ENCODE assay signal across 12 cellular contexts in the genomic region with DNA sequence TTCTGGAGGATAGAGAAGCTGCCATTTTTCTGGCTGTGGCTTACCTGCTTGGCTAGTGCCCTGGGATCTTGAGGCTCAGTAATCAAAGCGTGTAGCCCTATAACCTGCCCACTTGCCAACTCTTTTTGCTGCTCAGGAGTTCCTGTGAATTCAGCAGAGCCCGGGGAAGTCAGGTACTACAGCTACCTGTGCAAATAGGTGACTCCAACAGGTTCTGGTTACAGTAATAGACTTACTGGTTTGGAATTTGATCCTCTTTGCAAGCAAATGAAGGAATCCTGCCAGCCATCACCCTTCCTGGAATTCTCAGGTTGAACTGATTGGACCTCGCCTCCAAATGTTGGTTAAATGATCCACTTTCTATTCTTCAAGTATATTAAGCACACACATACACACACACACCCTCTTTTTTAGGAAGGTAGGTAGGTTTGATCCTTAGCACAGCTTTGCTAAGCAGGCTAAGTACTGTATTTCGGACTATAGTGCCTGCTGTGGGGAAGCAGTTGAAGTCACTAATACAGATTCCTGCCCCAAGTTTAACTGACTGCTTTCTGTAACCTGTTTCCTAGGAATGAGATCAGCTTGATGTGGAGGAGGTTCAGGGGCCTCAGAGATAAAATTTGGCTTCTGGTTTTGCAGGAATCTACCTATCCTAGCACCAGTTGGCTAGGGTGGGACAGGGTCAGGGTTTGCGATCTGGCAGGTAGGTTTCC. TPM values are rescaled to one million over a fixed set of nuclear protein-coding genes. Genes with fewer than 3 reads are reported as not detected.
DNase-seq lines count a peak whose midpoint lies in the region; ATAC-seq and TF ChIP-seq lines count a peak whose summit lies in the region.
"Had no signal": no experiment of that assay in that cellular context is flagged by ENCODE, and none has a peak within 500 bp of the region (broad histone marks: within the 10 kb centered on the region; RNA-seq: fewer than 3 reads in every experiment).

No MANE protein-coding gene starts in this region.

- no peaks in the 10 kb centered on the region for H3K36me3 Mint-ChIP-seq in T-helper 17 cell (ENCODE audit: low read depth)

- no peak overlapping the region for H2BK12ac ChIP-seq in mesenchymal stem cell (ENCODE audit: low read length in 2 of 2)

- H4K20me1 ChIP-seq in BLaER1 treated with 17β-estradiol and CSF1 and Interleukin-3, amounts not matched to agents 10 nM and 100 nM, result no peaks in the 10 kb centered on the region
- 0 out of 2 replicates have a peak, but pooled peaks cover 6% of the 10 kb centered on the region for H4K20me1 ChIP-seq in DOHH2 (ENCODE audit: control insufficient read depth, insufficient read depth, low read depth, low read length)

- H3K4ac ChIP-seq in mesenchymal stem cell (ENCODE audit: low read depth in 1 of 2, low read length in 2 of 2), result no peak overlapping the region

- no peak for ATAC-seq in T-helper 17 cell
- ATAC-seq: body of pancreas, gastrocnemius medialis, sciatic nerve had no signal

- no peaks in the 10 kb centered on the region for H3K27me3 Mint-ChIP-seq in T-helper 17 cell

- H2AK5ac ChIP-seq in mesenchymal stem cell (ENCODE audit: low read length, severe bottlenecking), result no peak overlapping the region

- H4K91ac ChIP-seq in mesenchymal stem cell (ENCODE audit: low read length), result no peak overlapping the region

- DNase-seq in T-helper 17 cell (no peak), mesenchymal stem cell (no peak), NCI-H1694 treated with DMSO at 0.1 percent for 48 hours (lab: John Stamatoyannopoulos, UW) (no peak), substantia nigra (lab: John Stamatoyannopoulos, UW) (no peak)
- DNase-seq in stimulated activated CD4-positive, alpha-beta T cell treated with anti-CD3 and anti-CD28 coated beads, Interleukin-15, amount 100 ng/mL, for 24 hours, result no peak
- DNase-seq: gastrocnemius medialis, H7, NCI-H510A treated with DMSO at 0.1 percent for 48 hours had no signal

- peak overlapping the region; percentile 93 for H3K27ac Mint-ChIP-seq in T-helper 17 cell

- H2BK15ac ChIP-seq in mesenchymal stem cell (ENCODE audit: low read depth, poor library complexity, severe bottlenecking), result no peak overlapping the region

- no peaks in the 10 kb centered on the region for H3K9me2 ChIP-seq in DOHH2 (replicated peaks; ENCODE audit: control insufficient read depth, low read length)

- peaks cover 31% of the 10 kb centered on the region for H3K79me1 ChIP-seq in mesenchymal stem cell (replicated peaks; ENCODE audit: low read length, poor library complexity, severe bottlenecking)

- no peak for TF ChIP-seq CTCF in DOHH2 (IDR thresholded peaks at IDR 0.05; ENCODE audit: low read depth, low read length, poor library complexity, severe bottlenecking)

- H3K4me3 ChIP-seq in BLaER1 treated with 17β-estradiol and CSF1 and Interleukin-3, amounts not matched to agents 10 nM and 100 nM, result no peak overlapping the region
- H3K4me3 ChIP-seq in DOHH2 (ENCODE audit: low read length) (no peak overlapping the region), mesenchymal stem cell (ENCODE audit: insufficient read depth in 1 of 2, low read depth in 1 of 2, low read length in 2 of 2) (no peak overlapping the region)
- H3K4me3 ChIP-seq: body of pancreas, gastrocnemius medialis had no signal

- H3K9me3 ChIP-seq in BLaER1 treated with 17β-estradiol and CSF1 and Interleukin-3, amounts not matched to agents 10 nM and 100 nM (replicated peaks in 1 of 11), result no peaks in the 10 kb centered on the region
- no peaks in the 10 kb centered on the region for H3K9me3 ChIP-seq in DOHH2 (ENCODE audit: control insufficient read depth, insufficient read depth, low read length)
- no peaks in the 10 kb centered on the region for H3K9me3 ChIP-seq in T-helper 17 cell (ENCODE audit: control insufficient read depth, low read length, poor library complexity, severe bottlenecking)
- no peaks in the 10 kb centered on the region for H3K9me3 ChIP-seq in mesenchymal stem cell (ENCODE audit: control insufficient read depth, low read length)
- H3K9me3 ChIP-seq: body of pancreas, gastrocnemius medialis had no signal

- peaks cover 21% of the 10 kb centered on the region for H3K4me1 Mint-ChIP-seq in T-helper 17 cell

- H2BK120ac ChIP-seq in mesenchymal stem cell (ENCODE audit: low read depth, low read length), result no peak overlapping the region

- peak overlapping the region; percentile 73 to 98 (median 84) for H3K4me2 ChIP-seq in BLaER1 treated with 17β-estradiol and CSF1 and Interleukin-3, amounts not matched to agents 10 nM and 100 nM
- H3K4me2 ChIP-seq in DOHH2 (ENCODE audit: low read length), result peak overlapping the region; percentile 70; the same call in 1 of the 2 replicates
- H3K4me2 ChIP-seq in mesenchymal stem cell (ENCODE audit: low read length, poor library complexity, severe bottlenecking), result no peak overlapping the region

- peak overlapping the region; percentile 30 to 100 (median 96); a peak in 19 of 22 replicates for H3K9ac ChIP-seq in BLaER1 treated with 17β-estradiol and CSF1 and Interleukin-3, amounts not matched to agents 10 nM and 100 nM
- H3K9ac ChIP-seq in mesenchymal stem cell (ENCODE audit: low read length), result peak overlapping the region; percentile 99

- H3K4me1 ChIP-seq in BLaER1 treated with 17β-estradiol and CSF1 and Interleukin-3, amounts not matched to agents 10 nM and 100 nM, result peaks cover 66 to 80% (median 74%) of the 10 kb centered on the region in 10 experiments
- H3K4me1 ChIP-seq in DOHH2 (ENCODE audit: control insufficient read depth, low read length) (peaks cover 45% of the 10 kb centered on the region), mesenchymal stem cell (ENCODE audit: control insufficient read depth, insufficient read depth, low read depth, low read length) (peaks cover 11% of the 10 kb centered on the region)

- 92% methylated on average over 4 of the region's 5 CpGs for WGBS in mesenchymal stem cell

- no peak overlapping the region for H4K8ac ChIP-seq in mesenchymal stem cell (ENCODE audit: low read length)

- no peak overlapping the region for H2AFZ ChIP-seq in mesenchymal stem cell (ENCODE audit: low read depth, low read length)

- 0 out of 2 replicates have a peak, but pooled peaks cover 3% of the 10 kb centered on the region for H3F3A ChIP-seq in DOHH2 (ENCODE audit: control insufficient read depth, insufficient read depth)

- no peak overlapping the region for H3K23ac ChIP-seq in mesenchymal stem cell (ENCODE audit: low read length in 2 of 2)

- H3K27ac ChIP-seq in BLaER1 treated with 17β-estradiol and CSF1 and Interleukin-3, amounts not matched to agents 10 nM and 100 nM, result peak overlapping the region; percentile 11 to 99 (median 97); a peak in 18 of 22 replicates
- no peak overlapping the region for H3K27ac ChIP-seq in DOHH2 (ENCODE audit: low read depth, low read length)
- H3K27ac ChIP-seq in mesenchymal stem cell (ENCODE audit: low read length, poor library complexity, severe bottlenecking), result no peak overlapping the region
- no peak overlapping the region for H3K27ac ChIP-seq in substantia nigra (ENCODE audit: low read depth, low read length, poor library complexity, severe bottlenecking)
- H3K27ac ChIP-seq: body of pancreas had no signal

- no peak overlapping the region for H2BK5ac ChIP-seq in mesenchymal stem cell (ENCODE audit: low read depth, low read length, poor library complexity, severe bottlenecking)

- H3K14ac ChIP-seq in mesenchymal stem cell (ENCODE audit: low read length in 2 of 2), result no peak overlapping the region

- H3K4me3 Mint-ChIP-seq in T-helper 17 cell, result peak overlapping the region; percentile 99

- no peak overlapping the region for H3K18ac ChIP-seq in mesenchymal stem cell (ENCODE audit: low read depth in 1 of 2, low read length in 2 of 2)

- peaks cover 0 to 14% (median 3%) of the 10 kb centered on the region in 11 experiments; a peak in 2 of 22 replicates for H3K36me3 ChIP-seq in BLaER1 treated with 17β-estradiol and CSF1 and Interleukin-3, amounts not matched to agents 10 nM and 100 nM
- peaks cover 27% of the 10 kb centered on the region for H3K36me3 ChIP-seq in DOHH2 (ENCODE audit: control insufficient read depth, low read length)
- H3K36me3 ChIP-seq in mesenchymal stem cell (ENCODE audit: control insufficient read depth in 1 of 2, insufficient read depth in 2 of 2, low read depth in 1 of 2, low read length in 2 of 2), result peaks cover 4 to 22% of the 10 kb centered on the region in 2 experiments
- H3K36me3 ChIP-seq: gastrocnemius medialis had no signal

- no peaks in the 10 kb centered on the region for H3K27me3 ChIP-seq in BLaER1 treated with 17β-estradiol and CSF1 and Interleukin-3, amounts not matched to agents 10 nM and 100 nM
- no peaks in the 10 kb centered on the region for H3K27me3 ChIP-seq in DOHH2 (ENCODE audit: control insufficient read depth, low read length)
- H3K27me3 ChIP-seq in mesenchymal stem cell (ENCODE audit: control insufficient read depth in 1 of 2, insufficient read depth in 1 of 2, low read length in 2 of 2), result no peaks in the 10 kb centered on the region
- H3K27me3 ChIP-seq: body of pancreas, gastrocnemius medialis had no signal

- peaks cover 39% of the 10 kb centered on the region for H3K79me2 ChIP-seq in DOHH2 (ENCODE audit: control insufficient read depth, low read length)

RNA-seq across cellular contexts. Expression of a gene that starts 2.3 kb away (rescaled TPM):
- 1 to 10 TPM; 8.9 to 9.5 TPM for total RNA-seq in T-helper 17 cell
- polyA plus RNA-seq in mesenchymal stem cell (2013, experiment 1 of 2), result 4.0 TPM
- polyA plus RNA-seq in mesenchymal stem cell (2013, experiment 2 of 2), result 4.6 TPM

RNA-seq across cellular contexts. Expression of a gene that starts 30.3 kb away (rescaled TPM):
- total RNA-seq in T-helper 17 cell, result 1 to 10 TPM; 3.9 to 4.3 TPM
- 2.4 TPM for polyA plus RNA-seq in mesenchymal stem cell (2013, experiment 1 of 2)
- 2.2 TPM for polyA plus RNA-seq in mesenchymal stem cell (2013, experiment 2 of 2)

Comparison
In these comparisons a context has a peak if more than half of its experiments do, and no peak if none do; other contexts are left out.
1. H3K27ac ChIP-seq: peak in BLaER1 treated with 17β-estradiol and CSF1 and Interleukin-3, amounts not matched to agents 10 nM and 100 nM (11 of 11); none in DOHH2 (single experiment), mesenchymal stem cell (single experiment) and substantia nigra (single experiment).